ENCODE assay signal across 1 cellular context in the genomic region with DNA sequence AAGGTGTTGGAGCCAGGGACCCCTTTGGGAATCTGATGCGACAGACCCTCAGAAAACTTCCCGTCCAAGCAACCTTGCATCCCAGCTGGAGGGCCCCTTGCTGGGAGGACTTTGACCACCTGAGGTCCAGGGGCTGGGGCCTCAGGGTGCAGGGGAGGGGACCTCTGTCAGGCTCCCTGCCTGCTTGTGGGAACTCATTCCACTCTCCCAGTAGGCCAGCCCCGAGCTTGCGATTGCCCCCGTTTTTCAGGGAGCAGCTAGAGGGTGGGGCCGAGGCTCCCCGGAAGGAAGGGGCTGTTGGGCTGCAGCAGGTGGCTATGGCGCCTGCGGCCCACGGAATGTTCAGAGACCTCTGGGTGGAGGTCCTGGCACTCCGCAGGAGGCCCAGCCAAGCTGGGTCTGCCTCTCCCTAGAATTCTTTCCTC.
TF ChIP-seq lines count a peak whose summit lies in the region.

No MANE protein-coding gene starts in this region.

TF ChIP-seq in HepG2, 621 proteins besides CTCF, POLR2A, EP300 and RAD21 (continued from another document and continues in another):
- TF ChIP-seq, protein P1, sequence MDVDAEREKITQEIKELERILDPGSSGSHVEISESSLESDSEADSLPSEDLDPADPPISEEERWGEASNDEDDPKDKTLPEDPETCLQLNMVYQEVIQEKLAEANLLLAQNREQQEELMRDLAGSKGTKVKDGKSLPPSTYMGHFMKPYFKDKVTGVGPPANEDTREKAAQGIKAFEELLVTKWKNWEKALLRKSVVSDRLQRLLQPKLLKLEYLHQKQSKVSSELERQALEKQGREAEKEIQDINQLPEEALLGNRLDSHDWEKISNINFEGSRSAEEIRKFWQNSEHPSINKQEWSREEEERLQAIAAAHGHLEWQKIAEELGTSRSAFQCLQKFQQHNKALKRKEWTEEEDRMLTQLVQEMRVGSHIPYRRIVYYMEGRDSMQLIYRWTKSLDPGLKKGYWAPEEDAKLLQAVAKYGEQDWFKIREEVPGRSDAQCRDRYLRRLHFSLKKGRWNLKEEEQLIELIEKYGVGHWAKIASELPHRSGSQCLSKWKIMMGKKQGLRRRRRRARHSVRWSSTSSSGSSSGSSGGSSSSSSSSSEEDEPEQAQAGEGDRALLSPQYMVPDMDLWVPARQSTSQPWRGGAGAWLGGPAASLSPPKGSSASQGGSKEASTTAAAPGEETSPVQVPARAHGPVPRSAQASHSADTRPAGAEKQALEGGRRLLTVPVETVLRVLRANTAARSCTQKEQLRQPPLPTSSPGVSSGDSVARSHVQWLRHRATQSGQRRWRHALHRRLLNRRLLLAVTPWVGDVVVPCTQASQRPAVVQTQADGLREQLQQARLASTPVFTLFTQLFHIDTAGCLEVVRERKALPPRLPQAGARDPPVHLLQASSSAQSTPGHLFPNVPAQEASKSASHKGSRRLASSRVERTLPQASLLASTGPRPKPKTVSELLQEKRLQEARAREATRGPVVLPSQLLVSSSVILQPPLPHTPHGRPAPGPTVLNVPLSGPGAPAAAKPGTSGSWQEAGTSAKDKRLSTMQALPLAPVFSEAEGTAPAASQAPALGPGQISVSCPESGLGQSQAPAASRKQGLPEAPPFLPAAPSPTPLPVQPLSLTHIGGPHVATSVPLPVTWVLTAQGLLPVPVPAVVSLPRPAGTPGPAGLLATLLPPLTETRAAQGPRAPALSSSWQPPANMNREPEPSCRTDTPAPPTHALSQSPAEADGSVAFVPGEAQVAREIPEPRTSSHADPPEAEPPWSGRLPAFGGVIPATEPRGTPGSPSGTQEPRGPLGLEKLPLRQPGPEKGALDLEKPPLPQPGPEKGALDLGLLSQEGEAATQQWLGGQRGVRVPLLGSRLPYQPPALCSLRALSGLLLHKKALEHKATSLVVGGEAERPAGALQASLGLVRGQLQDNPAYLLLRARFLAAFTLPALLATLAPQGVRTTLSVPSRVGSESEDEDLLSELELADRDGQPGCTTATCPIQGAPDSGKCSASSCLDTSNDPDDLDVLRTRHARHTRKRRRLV (CRISPR knock-in tag; IDR thresholded peaks at IDR 0.05): no peak
- 0 out of 2 replicates have a peak, but pooled peaks have one; percentile 31 for TF ChIP-seq ZNF768 (CRISPR knock-in tag; IDR thresholded peaks at IDR 0.05)
- no peak for TF ChIP-seq ZNF644 (CRISPR knock-in tag; IDR thresholded peaks at IDR 0.05; ENCODE audit: low read depth)
- TF ChIP-seq ZNF10 (CRISPR knock-in tag; IDR thresholded peaks at IDR 0.05; ENCODE audit: borderline replicate concordance, low read depth): no peak
- peak; percentile 75 for TF ChIP-seq ZBTB7B (CRISPR knock-in tag; IDR thresholded peaks at IDR 0.05)
- TF ChIP-seq, protein P2, sequence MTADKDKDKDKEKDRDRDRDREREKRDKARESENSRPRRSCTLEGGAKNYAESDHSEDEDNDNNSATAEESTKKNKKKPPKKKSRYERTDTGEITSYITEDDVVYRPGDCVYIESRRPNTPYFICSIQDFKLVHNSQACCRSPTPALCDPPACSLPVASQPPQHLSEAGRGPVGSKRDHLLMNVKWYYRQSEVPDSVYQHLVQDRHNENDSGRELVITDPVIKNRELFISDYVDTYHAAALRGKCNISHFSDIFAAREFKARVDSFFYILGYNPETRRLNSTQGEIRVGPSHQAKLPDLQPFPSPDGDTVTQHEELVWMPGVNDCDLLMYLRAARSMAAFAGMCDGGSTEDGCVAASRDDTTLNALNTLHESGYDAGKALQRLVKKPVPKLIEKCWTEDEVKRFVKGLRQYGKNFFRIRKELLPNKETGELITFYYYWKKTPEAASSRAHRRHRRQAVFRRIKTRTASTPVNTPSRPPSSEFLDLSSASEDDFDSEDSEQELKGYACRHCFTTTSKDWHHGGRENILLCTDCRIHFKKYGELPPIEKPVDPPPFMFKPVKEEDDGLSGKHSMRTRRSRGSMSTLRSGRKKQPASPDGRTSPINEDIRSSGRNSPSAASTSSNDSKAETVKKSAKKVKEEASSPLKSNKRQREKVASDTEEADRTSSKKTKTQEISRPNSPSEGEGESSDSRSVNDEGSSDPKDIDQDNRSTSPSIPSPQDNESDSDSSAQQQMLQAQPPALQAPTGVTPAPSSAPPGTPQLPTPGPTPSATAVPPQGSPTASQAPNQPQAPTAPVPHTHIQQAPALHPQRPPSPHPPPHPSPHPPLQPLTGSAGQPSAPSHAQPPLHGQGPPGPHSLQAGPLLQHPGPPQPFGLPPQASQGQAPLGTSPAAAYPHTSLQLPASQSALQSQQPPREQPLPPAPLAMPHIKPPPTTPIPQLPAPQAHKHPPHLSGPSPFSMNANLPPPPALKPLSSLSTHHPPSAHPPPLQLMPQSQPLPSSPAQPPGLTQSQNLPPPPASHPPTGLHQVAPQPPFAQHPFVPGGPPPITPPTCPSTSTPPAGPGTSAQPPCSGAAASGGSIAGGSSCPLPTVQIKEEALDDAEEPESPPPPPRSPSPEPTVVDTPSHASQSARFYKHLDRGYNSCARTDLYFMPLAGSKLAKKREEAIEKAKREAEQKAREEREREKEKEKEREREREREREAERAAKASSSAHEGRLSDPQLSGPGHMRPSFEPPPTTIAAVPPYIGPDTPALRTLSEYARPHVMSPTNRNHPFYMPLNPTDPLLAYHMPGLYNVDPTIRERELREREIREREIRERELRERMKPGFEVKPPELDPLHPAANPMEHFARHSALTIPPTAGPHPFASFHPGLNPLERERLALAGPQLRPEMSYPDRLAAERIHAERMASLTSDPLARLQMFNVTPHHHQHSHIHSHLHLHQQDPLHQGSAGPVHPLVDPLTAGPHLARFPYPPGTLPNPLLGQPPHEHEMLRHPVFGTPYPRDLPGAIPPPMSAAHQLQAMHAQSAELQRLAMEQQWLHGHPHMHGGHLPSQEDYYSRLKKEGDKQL (CRISPR knock-in tag; IDR thresholded peaks at IDR 0.05; ENCODE audit: low read depth): no peak
- no peak for TF ChIP-seq TAF1 (CRISPR knock-in tag; IDR thresholded peaks at IDR 0.05)
- no peak for TF ChIP-seq ZNF256 (CRISPR knock-in tag; conservative IDR thresholded peaks at IDR 0.05)
- TF ChIP-seq ZNF678 (CRISPR knock-in tag; IDR thresholded peaks at IDR 0.05): no peak
- TF ChIP-seq FOXJ3 (CRISPR knock-in tag; IDR thresholded peaks at IDR 0.05; ENCODE audit: borderline replicate concordance): no peak
- no peak for TF ChIP-seq SOX6 (IDR thresholded peaks at IDR 0.05)
- no peak; the same call in 1 of the 2 replicates for TF ChIP-seq SOX6 (CRISPR knock-in tag; IDR thresholded peaks at IDR 0.05)
- TF ChIP-seq KAT7 (CRISPR knock-in tag; IDR thresholded peaks at IDR 0.05; ENCODE audit: borderline replicate concordance): no peak
- TF ChIP-seq TOE1 (CRISPR knock-in tag; IDR thresholded peaks at IDR 0.05): no peak
- TF ChIP-seq ZFY (CRISPR knock-in tag; IDR thresholded peaks at IDR 0.05): peak; percentile 35
- peak; percentile 33 for TF ChIP-seq TEAD3 (CRISPR knock-in tag; optimal IDR thresholded peaks at IDR 0.05; ENCODE audit: borderline replicate concordance)
- TF ChIP-seq, protein P3, sequence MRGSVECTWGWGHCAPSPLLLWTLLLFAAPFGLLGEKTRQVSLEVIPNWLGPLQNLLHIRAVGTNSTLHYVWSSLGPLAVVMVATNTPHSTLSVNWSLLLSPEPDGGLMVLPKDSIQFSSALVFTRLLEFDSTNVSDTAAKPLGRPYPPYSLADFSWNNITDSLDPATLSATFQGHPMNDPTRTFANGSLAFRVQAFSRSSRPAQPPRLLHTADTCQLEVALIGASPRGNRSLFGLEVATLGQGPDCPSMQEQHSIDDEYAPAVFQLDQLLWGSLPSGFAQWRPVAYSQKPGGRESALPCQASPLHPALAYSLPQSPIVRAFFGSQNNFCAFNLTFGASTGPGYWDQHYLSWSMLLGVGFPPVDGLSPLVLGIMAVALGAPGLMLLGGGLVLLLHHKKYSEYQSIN (CRISPR knock-in tag; IDR thresholded peaks at IDR 0.05; ENCODE audit: borderline replicate concordance): no peak
- no peak for TF ChIP-seq FOXK1 (CRISPR knock-in tag; IDR thresholded peaks at IDR 0.05; ENCODE audit: borderline replicate concordance, low read depth)
- no peak for TF ChIP-seq MATR3 (CRISPR knock-in tag; IDR thresholded peaks at IDR 0.05)
- no peak for TF ChIP-seq ZNF589 (CRISPR knock-in tag; conservative IDR thresholded peaks at IDR 0.05)
- TF ChIP-seq GATAD2A (CRISPR knock-in tag; IDR thresholded peaks at IDR 0.05): peak; percentile 29; the same call in 1 of the 2 replicates
- no peak for TF ChIP-seq ARNT2 (CRISPR knock-in tag; IDR thresholded peaks at IDR 0.05; ENCODE audit: low read depth)
- no peak; the same call in 1 of the 2 replicates for TF ChIP-seq ZNF333 (CRISPR knock-in tag; IDR thresholded peaks at IDR 0.05; ENCODE audit: borderline replicate concordance)
- TF ChIP-seq, protein P4, sequence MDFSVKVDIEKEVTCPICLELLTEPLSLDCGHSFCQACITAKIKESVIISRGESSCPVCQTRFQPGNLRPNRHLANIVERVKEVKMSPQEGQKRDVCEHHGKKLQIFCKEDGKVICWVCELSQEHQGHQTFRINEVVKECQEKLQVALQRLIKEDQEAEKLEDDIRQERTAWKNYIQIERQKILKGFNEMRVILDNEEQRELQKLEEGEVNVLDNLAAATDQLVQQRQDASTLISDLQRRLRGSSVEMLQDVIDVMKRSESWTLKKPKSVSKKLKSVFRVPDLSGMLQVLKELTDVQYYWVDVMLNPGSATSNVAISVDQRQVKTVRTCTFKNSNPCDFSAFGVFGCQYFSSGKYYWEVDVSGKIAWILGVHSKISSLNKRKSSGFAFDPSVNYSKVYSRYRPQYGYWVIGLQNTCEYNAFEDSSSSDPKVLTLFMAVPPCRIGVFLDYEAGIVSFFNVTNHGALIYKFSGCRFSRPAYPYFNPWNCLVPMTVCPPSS (IDR thresholded peaks at IDR 0.05): no peak
- TF ChIP-seq ZC3H13 (CRISPR knock-in tag; IDR thresholded peaks at IDR 0.05): no peak
- TF ChIP-seq, protein P5, sequence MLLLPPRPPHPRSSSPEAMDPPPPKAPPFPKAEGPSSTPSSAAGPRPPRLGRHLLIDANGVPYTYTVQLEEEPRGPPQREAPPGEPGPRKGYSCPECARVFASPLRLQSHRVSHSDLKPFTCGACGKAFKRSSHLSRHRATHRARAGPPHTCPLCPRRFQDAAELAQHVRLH (CRISPR knock-in tag; IDR thresholded peaks at IDR 0.05; ENCODE audit: borderline replicate concordance, low read depth): no peak
- TF ChIP-seq, protein P6, sequence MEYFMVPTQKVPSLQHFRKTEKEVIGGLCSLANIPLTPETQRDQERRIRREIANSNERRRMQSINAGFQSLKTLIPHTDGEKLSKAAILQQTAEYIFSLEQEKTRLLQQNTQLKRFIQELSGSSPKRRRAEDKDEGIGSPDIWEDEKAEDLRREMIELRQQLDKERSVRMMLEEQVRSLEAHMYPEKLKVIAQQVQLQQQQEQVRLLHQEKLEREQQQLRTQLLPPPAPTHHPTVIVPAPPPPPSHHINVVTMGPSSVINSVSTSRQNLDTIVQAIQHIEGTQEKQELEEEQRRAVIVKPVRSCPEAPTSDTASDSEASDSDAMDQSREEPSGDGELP (IDR thresholded peaks at IDR 0.05; ENCODE audit: borderline replicate concordance, low read depth): peak; percentile 90
- TF ChIP-seq JDP2 (CRISPR knock-in tag; IDR thresholded peaks at IDR 0.05; ENCODE audit: borderline replicate concordance): no peak
- no peak for TF ChIP-seq CREB1 (IDR thresholded peaks at IDR 0.05)
- no peak for TF ChIP-seq CREB1 (CRISPR knock-in tag; IDR thresholded peaks at IDR 0.05)
- TF ChIP-seq DMAP1 (CRISPR knock-in tag; IDR thresholded peaks at IDR 0.05): no peak
- TF ChIP-seq ZNF232 (CRISPR knock-in tag; IDR thresholded peaks at IDR 0.05; ENCODE audit: borderline replicate concordance): no peak
- 0 out of 2 replicates have a peak, but pooled peaks have one; percentile 20 for TF ChIP-seq KLF6 (CRISPR knock-in tag; IDR thresholded peaks at IDR 0.05)
- no peak for TF ChIP-seq ZNF34 (CRISPR knock-in tag; IDR thresholded peaks at IDR 0.05; ENCODE audit: borderline replicate concordance)
- TF ChIP-seq ZNF138 (CRISPR knock-in tag; IDR thresholded peaks at IDR 0.05; ENCODE audit: low read depth): no peak
- TF ChIP-seq HIVEP1 (CRISPR knock-in tag; IDR thresholded peaks at IDR 0.05): no peak
- 0 out of 2 replicates have a peak, but pooled peaks have one; percentile 29 for TF ChIP-seq ZNF33B (CRISPR knock-in tag; IDR thresholded peaks at IDR 0.05)
- no peak for TF ChIP-seq MAFK (conservative IDR thresholded peaks at IDR 0.05 in 1 of 2, IDR thresholded peaks at IDR 0.05 in 1 of 2; ENCODE audit: low read length in 2 of 2)
- no peak for TF ChIP-seq ZNF83 (CRISPR knock-in tag; IDR thresholded peaks at IDR 0.05; ENCODE audit: borderline replicate concordance)
- no peak for TF ChIP-seq ZNF24 (IDR thresholded peaks at IDR 0.05)
- no peak for TF ChIP-seq RCOR2 (CRISPR knock-in tag; IDR thresholded peaks at IDR 0.05)
- TF ChIP-seq REPIN1 (CRISPR knock-in tag; IDR thresholded peaks at IDR 0.05; ENCODE audit: borderline replicate concordance, low read depth): 0 out of 2 replicates have a peak, but pooled peaks have one; percentile 52
- no peak for TF ChIP-seq RELA (CRISPR knock-in tag; IDR thresholded peaks at IDR 0.05)
- TF ChIP-seq ZNF616 (CRISPR knock-in tag; IDR thresholded peaks at IDR 0.05; ENCODE audit: low read depth): no peak
- no peak; the same call in 1 of the 2 replicates for TF ChIP-seq KDM2A (CRISPR knock-in tag; IDR thresholded peaks at IDR 0.05; ENCODE audit: borderline replicate concordance, low read depth)
- TF ChIP-seq, protein P7, sequence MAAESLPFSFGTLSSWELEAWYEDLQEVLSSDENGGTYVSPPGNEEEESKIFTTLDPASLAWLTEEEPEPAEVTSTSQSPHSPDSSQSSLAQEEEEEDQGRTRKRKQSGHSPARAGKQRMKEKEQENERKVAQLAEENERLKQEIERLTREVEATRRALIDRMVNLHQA (CRISPR knock-in tag; IDR thresholded peaks at IDR 0.05): no peak
- no peak for TF ChIP-seq SRSF4 (IDR thresholded peaks at IDR 0.05; ENCODE audit: low read depth, low read length, poor library complexity, severe bottlenecking)
- TF ChIP-seq TBL1XR1 (IDR thresholded peaks at IDR 0.05; ENCODE audit: borderline replicate concordance, low read length, partially characterized antibody): no peak
- TF ChIP-seq ATAD3A (CRISPR knock-in tag; IDR thresholded peaks at IDR 0.05): no peak
- TF ChIP-seq, protein P8, sequence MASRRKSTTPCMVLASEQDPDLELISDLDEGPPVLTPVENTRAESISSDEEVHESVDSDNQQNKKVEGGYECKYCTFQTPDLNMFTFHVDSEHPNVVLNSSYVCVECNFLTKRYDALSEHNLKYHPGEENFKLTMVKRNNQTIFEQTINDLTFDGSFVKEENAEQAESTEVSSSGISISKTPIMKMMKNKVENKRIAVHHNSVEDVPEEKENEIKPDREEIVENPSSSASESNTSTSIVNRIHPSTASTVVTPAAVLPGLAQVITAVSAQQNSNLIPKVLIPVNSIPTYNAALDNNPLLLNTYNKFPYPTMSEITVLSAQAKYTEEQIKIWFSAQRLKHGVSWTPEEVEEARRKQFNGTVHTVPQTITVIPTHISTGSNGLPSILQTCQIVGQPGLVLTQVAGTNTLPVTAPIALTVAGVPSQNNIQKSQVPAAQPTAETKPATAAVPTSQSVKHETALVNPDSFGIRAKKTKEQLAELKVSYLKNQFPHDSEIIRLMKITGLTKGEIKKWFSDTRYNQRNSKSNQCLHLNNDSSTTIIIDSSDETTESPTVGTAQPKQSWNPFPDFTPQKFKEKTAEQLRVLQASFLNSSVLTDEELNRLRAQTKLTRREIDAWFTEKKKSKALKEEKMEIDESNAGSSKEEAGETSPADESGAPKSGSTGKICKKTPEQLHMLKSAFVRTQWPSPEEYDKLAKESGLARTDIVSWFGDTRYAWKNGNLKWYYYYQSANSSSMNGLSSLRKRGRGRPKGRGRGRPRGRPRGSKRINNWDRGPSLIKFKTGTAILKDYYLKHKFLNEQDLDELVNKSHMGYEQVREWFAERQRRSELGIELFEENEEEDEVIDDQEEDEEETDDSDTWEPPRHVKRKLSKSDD (CRISPR knock-in tag; IDR thresholded peaks at IDR 0.05; ENCODE audit: low read depth): no peak
- TF ChIP-seq HCFC1 (IDR thresholded peaks at IDR 0.05; ENCODE audit: low read depth, low read length): no peak
- TF ChIP-seq AKAP8 (CRISPR knock-in tag; IDR thresholded peaks at IDR 0.05): no peak
- TF ChIP-seq PAF1 (CRISPR knock-in tag; IDR thresholded peaks at IDR 0.05): no peak
